20 cellular contexts compared by ENCODE assay signal in genomic region chr21:18153063-18153462, GRCh38.
DNase-seq lines count a peak whose midpoint lies in the region; ATAC-seq, FAIRE-seq and TF ChIP-seq lines count a peak whose summit lies in the region.
"Had no signal": no experiment of that assay in that cellular context is flagged by ENCODE, and none has a peak within 500 bp of the region (broad histone marks: within the 10 kb centered on the region; RNA-seq: fewer than 3 reads in every experiment).

No MANE protein-coding gene starts in this region.

- H3K4me1 ChIP-seq in mammary epithelial cell (ENCODE audit: insufficient read depth, low read length) = no peaks in the 10 kb centered on the region

- WGBS in mammary epithelial cell (ENCODE audit: low coverage, missing lambda C conversion rate) = 53% methylated on average over 2 of the region's 2 CpGs

- BruUV-seq in MCF 10A (replicated peaks; lab: Mats Ljungman, UMichigan) = no TSS peak
- no TSS peak for BruUV-seq in mammary epithelial cell (replicated peaks; lab: Mats Ljungman, UMichigan)

- FAIRE-seq in urothelium cell line (lab: Jason Lieb, UNC) = no peak
- FAIRE-seq: A204.1 had no signal

- TF ChIP-seq CTCF in MCF 10A (IDR thresholded peaks at IDR 0.05; ENCODE audit: unreplicated experiment) (no peak), mammary epithelial cell (conservative IDR thresholded peaks at IDR 0.05 in 1 of 2, IDR thresholded peaks at IDR 0.05 in 1 of 2; ENCODE audit: extremely low read depth in 1 of 2, insufficient read depth in 1 of 2, low read depth in 1 of 2, low read length in 2 of 2) (no peak), choroid plexus epithelial cell (conservative IDR thresholded peaks at IDR 0.05; ENCODE audit: low read depth, low read length) (no peak)

- H3K4me1 Mint-ChIP-seq in MCF 10A (ENCODE audit: insufficient read depth, unreplicated experiment) = peaks cover 7% of the 10 kb centered on the region

- H3K79me2 ChIP-seq in mammary epithelial cell (ENCODE audit: insufficient read depth, low read length) = no peaks in the 10 kb centered on the region

- H3K27me3 ChIP-seq in mammary epithelial cell (ENCODE audit: insufficient read depth, low read length) = no peaks in the 10 kb centered on the region

- no peaks in the 10 kb centered on the region for H3K9me3 Mint-ChIP-seq in MCF 10A (ENCODE audit: unreplicated experiment)

- no peak overlapping the region for H3K27ac Mint-ChIP-seq in MCF 10A (ENCODE audit: low read depth, unreplicated experiment)

- dilution Hi-C loops in mammary epithelial cell (cut with HindIII; ENCODE audit: low sequenced_read_pairs) = no loop called here

- in situ Hi-C loops in mammary epithelial cell (cut with MboI; ENCODE audit: low sequenced_read_pairs in 2 of 2) = no loop called here

- no peak overlapping the region for H3K4me3 Mint-ChIP-seq in MCF 10A (ENCODE audit: unreplicated experiment)

- POLR2A ChIA-PET in MCF 10A (lab: Yijun Ruan, JAX) = interaction anchor here (0.6 to 1.2 kb wide), 2 partner anchors 12 to 486 kb away, joined by 3 to 4 read pairs; no protein-coding TSS in a partner anchor

- DNase-seq in MCF 10A (ENCODE audit: unreplicated experiment) (peak; percentile 53), mammary epithelial cell (no peak), NCI-H69 (lab: John Stamatoyannopoulos, UW) (peak; percentile 38), choroid plexus epithelial cell (ENCODE audit: low read depth) (peak; percentile 69), urothelium cell line (ENCODE audit: low spot score) (peak; percentile 21), HK-2 (ENCODE audit: unreplicated experiment) (no peak)
- no peak for DNase-seq in effector CD4-positive, alpha-beta T cell
- DNase-seq: DMS153, IMR-90, Kasumi-1, NCI-H1436, NCI-H2029, NCI-H2171, NCI-H774, Right ventricle myocardium superior, SK-N-SH had no signal

- H3K36me3 Mint-ChIP-seq in MCF 10A (ENCODE audit: insufficient read depth, unreplicated experiment) = no peaks in the 10 kb centered on the region

- H3K27me3 Mint-ChIP-seq in MCF 10A (ENCODE audit: insufficient read depth, unreplicated experiment) = no peaks in the 10 kb centered on the region

- H3K4me2 ChIP-seq in mammary epithelial cell (ENCODE audit: insufficient read depth, low read depth, low read length) = no peak overlapping the region
- H3K4me2 ChIP-seq: SK-N-SH had no signal

- H3K27ac ChIP-seq in mammary epithelial cell (ENCODE audit: insufficient read depth, low read depth, low read length) = no peak overlapping the region
- H3K27ac ChIP-seq: C4-2B had no signal

- H3K4me3 ChIP-seq in mammary epithelial cell (replicated peaks in 1 of 3; ENCODE audit: insufficient read depth in 1 of 3, low read depth in 2 of 3, low read length in 3 of 3) (no peak overlapping the region), choroid plexus epithelial cell (ENCODE audit: low read depth, low read length) (no peak overlapping the region)

- ATAC-seq in activated CD4-positive, CD25-positive, alpha-beta regulatory T cell treated with anti-CD3 and anti-CD28 coated beads, Interleukin-2, amount 50 U/mL, for 24 hours = no peak
- ATAC-seq: Panc1 had no signal

- no peak overlapping the region for H2AFZ ChIP-seq in mammary epithelial cell (ENCODE audit: low read depth, low read length)

- H3K9me3 ChIP-seq in mammary epithelial cell (replicated peaks; ENCODE audit: insufficient read depth, low read length) = peaks cover 21% of the 10 kb centered on the region
- H3K9me3 ChIP-seq: SK-N-SH had no signal

- H3K9ac ChIP-seq in mammary epithelial cell (ENCODE audit: insufficient read depth, low read length) = no peak overlapping the region
- H3K9ac ChIP-seq: SK-N-SH had no signal

- intact Hi-C loops in MCF 10A (cut with micrococcal nuclease) (no loop called here), mammary epithelial cell (cut with micrococcal nuclease) (no loop called here)

- no peaks in the 10 kb centered on the region for H4K20me1 ChIP-seq in mammary epithelial cell (ENCODE audit: insufficient read depth, low read length)

- H3K36me3 ChIP-seq in mammary epithelial cell (ENCODE audit: insufficient read depth, low read length) = no peaks in the 10 kb centered on the region

- CTCF ChIA-PET in MCF 10A (lab: Yijun Ruan, JAX) (interaction anchor here (1.0 to 2.8 kb wide), 4 partner anchors 8 to 228 kb away, joined by 3 to 11 read pairs (median 3); no protein-coding TSS in a partner anchor), mammary epithelial cell (lab: Charles Lee; ENCODE audit: low non-redundant PET) (no interaction called here)

Comparison
In these comparisons a context has a peak if more than half of its experiments do, and no peak if none do; other contexts are left out.
1. DNase-seq: peak in MCF 10A (single experiment), NCI-H69 (single experiment), choroid plexus epithelial cell (single experiment) and urothelium cell line (single experiment); none in mammary epithelial cell (single experiment), HK-2 (single experiment) and effector CD4-positive, alpha-beta T cell (single experiment).